ENCODE assay signal across 11 cellular contexts in the genomic region with DNA sequence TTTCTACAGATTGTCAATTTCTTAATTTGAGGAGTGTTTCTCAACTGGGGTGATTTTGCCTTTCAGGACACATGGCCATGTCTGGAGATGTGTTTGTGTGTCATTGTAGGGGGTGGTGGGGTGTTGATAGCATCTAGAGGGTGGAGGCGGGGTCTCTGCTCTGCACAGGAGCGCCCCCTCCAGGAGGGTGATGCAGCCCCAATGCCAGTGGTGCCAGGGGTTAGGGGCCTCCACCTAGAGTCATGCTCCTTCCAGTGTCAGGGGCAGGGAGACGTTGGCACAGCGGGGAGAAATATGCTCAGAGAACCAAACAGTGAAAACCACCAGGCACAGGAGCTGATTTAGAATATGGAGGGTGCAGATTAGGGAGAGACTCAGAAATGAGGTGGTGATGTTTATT. TPM values are rescaled to one million over a fixed set of nuclear protein-coding genes. Genes with fewer than 3 reads are reported as not detected.
DNase-seq lines count a peak whose midpoint lies in the region; ATAC-seq, FAIRE-seq and TF ChIP-seq lines count a peak whose summit lies in the region.
"Not testable (repeated sequence)": the region's sequence is repeated elsewhere in the genome, so short reads cannot be mapped to it uniquely, and the experiment has no call there.
"Had no signal": no experiment of that assay in that cellular context is flagged by ENCODE, and none has a peak within 500 bp of the region (broad histone marks: within the 10 kb centered on the region; RNA-seq: fewer than 3 reads in every experiment).

No MANE protein-coding gene starts in this region.

- not testable (repeated sequence) for H3K27me3 Mint-ChIP-seq in T-helper 17 cell; neural progenitor cell (ENCODE audit: insufficient read depth, low read depth)

- H2BK120ac ChIP-seq in H1 (replicated peaks; ENCODE audit: low read depth, low read length) = not testable (repeated sequence)

- 0 out of 2 replicates have a peak, but pooled peaks have one; percentile 22 for TF ChIP-seq CTCF in A673 (conservative IDR thresholded peaks at IDR 0.05; ENCODE audit: low read depth, low read length)
- peak in 2 of 3 experiments; percentile 8 to 22; a peak in 2 of 6 replicates for TF ChIP-seq CTCF in HCT116 (IDR thresholded peaks at IDR 0.05 in 2 of 3, conservative IDR thresholded peaks at IDR 0.05 in 1 of 3; ENCODE audit: borderline replicate concordance in 1 of 3, insufficient read depth in 1 of 3, low read depth in 2 of 3, low read length in 2 of 3)
- TF ChIP-seq CTCF in OCI-LY7 (conservative IDR thresholded peaks at IDR 0.05; ENCODE audit: low read length) = peak; percentile 41; the same call in 1 of the 2 replicates
- TF ChIP-seq CTCF in H1 (IDR thresholded peaks at IDR 0.05; ENCODE audit: control extremely low read depth in 1 of 3, insufficient read depth in 1 of 3, low read depth in 1 of 3, low read length in 3 of 3) = peak; percentile 24 to 46 (median 28); a peak in 3 of 4 replicates
- TF ChIP-seq CTCF in neural progenitor cell (IDR thresholded peaks at IDR 0.05) = peak; percentile 31

- H3K4ac ChIP-seq in H1 (replicated peaks; ENCODE audit: insufficient read length, low read depth, low read length) = not testable (repeated sequence)

- not testable (repeated sequence) for FAIRE-seq in H1 (lab: Jason Lieb, UNC)

- H4K20me1 ChIP-seq in GM23248 (ENCODE audit: insufficient read depth); HCT116 (ENCODE audit: insufficient read depth); OCI-LY7 (ENCODE audit: insufficient read depth, low read length); H1 (replicated peaks in 1 of 2; ENCODE audit: control insufficient read depth in 1 of 2, insufficient read depth in 2 of 2, low read length in 2 of 2); neural progenitor cell (ENCODE audit: low read depth): not testable (repeated sequence)

- RAD21 ChIA-PET in HCT116 (lab: Charles Lee; ENCODE audit: low non-redundant PET in 1 of 2, low total read pairs in 2 of 2, uncharacterized antibody in 2 of 2, unreplicated experiment in 2 of 2) = not testable (repeated sequence)

- TF ChIP-seq EP300 in H1 (IDR thresholded peaks at IDR 0.05; ENCODE audit: borderline replicate concordance in 1 of 2, low read depth in 2 of 2, low read length in 2 of 2) = not testable (repeated sequence)

- not testable (repeated sequence) for H3K36me3 Mint-ChIP-seq in T-helper 17 cell (ENCODE audit: low read depth); neural progenitor cell

- not testable (repeated sequence) for H3K4me1 Mint-ChIP-seq in T-helper 17 cell, neural progenitor cell

- not testable (repeated sequence) for TF ChIP-seq RAD21 in HCT116 (IDR thresholded peaks at IDR 0.05; ENCODE audit: low read depth)
- TF ChIP-seq RAD21 in H1 (IDR thresholded peaks at IDR 0.05 in 1 of 2, conservative IDR thresholded peaks at IDR 0.05 in 1 of 2; ENCODE audit: low read depth in 2 of 2, low read length in 2 of 2) = peak; percentile 21 to 23; a peak in 2 of 4 replicates

- H3K36me3 ChIP-seq in A673 (ENCODE audit: insufficient read depth, low read length, poor library complexity, severe bottlenecking); GM23248 (ENCODE audit: low read depth); HCT116 (ENCODE audit: control insufficient read depth in 1 of 2, insufficient read depth in 2 of 2, low read length in 2 of 2); OCI-LY7 (ENCODE audit: insufficient read depth, low read length); H1 (ENCODE audit: control insufficient read depth in 2 of 4, insufficient read depth in 4 of 4, low read length in 3 of 4); neural progenitor cell: not testable (repeated sequence)

- not testable (repeated sequence) for H4K91ac ChIP-seq in H1 (replicated peaks; ENCODE audit: insufficient read length, low read length)

- not testable (repeated sequence) for H3K27me3 ChIP-seq in A673 (replicated peaks; ENCODE audit: insufficient read depth, low read depth, low read length, poor library complexity); GM23248 (replicated peaks; ENCODE audit: insufficient read depth); HCT116 (ENCODE audit: insufficient read depth, low read length); H1 (replicated peaks in 1 of 4; ENCODE audit: control insufficient read depth in 3 of 4, extremely low read depth in 1 of 4, insufficient read depth in 3 of 4, low read length in 3 of 4); neural progenitor cell

- H2BK5ac ChIP-seq in H1 (ENCODE audit: low read depth, low read length) = not testable (repeated sequence)

- H4K8ac ChIP-seq in H1 (ENCODE audit: extremely low read depth, insufficient read depth, low read length) = not testable (repeated sequence)

- POLR2A ChIA-PET in A673 (lab: Charles Lee; ENCODE audit: low non-redundant PET); HCT116 (lab: Charles Lee); OCI-LY7 (lab: Charles Lee); H1 (lab: Charles Lee; ENCODE audit: partially characterized antibody): not testable (repeated sequence)

- H3K23me2 ChIP-seq in H1 (ENCODE audit: low read depth, low read length) = not testable (repeated sequence)

- not testable (repeated sequence) for H2BK15ac ChIP-seq in H1 (ENCODE audit: low read length)

- H4K5ac ChIP-seq in H1 (ENCODE audit: insufficient read length, low read depth, low read length) = not testable (repeated sequence)

- peak overlapping the region; percentile 27 for H3K27ac Mint-ChIP-seq in T-helper 17 cell
- not testable (repeated sequence) for H3K27ac Mint-ChIP-seq in neural progenitor cell

- not testable (repeated sequence) for H3K79me1 ChIP-seq in H1 (ENCODE audit: low read depth, low read length)

- H3K4me3 ChIP-seq in A673 (ENCODE audit: low read depth, low read length, poor library complexity, severe bottlenecking); GM23248; HCT116 (replicated peaks in 1 of 2; ENCODE audit: low read depth in 1 of 2, low read length in 2 of 2); OCI-LY7 (ENCODE audit: low read depth, low read length, poor library complexity, severe bottlenecking); H1 (ENCODE audit: extremely low read depth in 1 of 4, insufficient read depth in 2 of 4, low read depth in 3 of 4, low read length in 4 of 4); neural progenitor cell: not testable (repeated sequence)

- not testable (repeated sequence) for ATAC-seq in HCT116, T-helper 17 cell

- TF ChIP-seq POLR2A in HCT116 (IDR thresholded peaks at IDR 0.05; ENCODE audit: borderline replicate concordance, extremely low read depth, insufficient read depth, insufficient read length); H1 (IDR thresholded peaks at IDR 0.05; ENCODE audit: control extremely low read depth in 1 of 2, low read depth in 2 of 2, low read length in 2 of 2): not testable (repeated sequence)

- not testable (repeated sequence) for H3K4me1 ChIP-seq in A673 (ENCODE audit: insufficient read depth, low read length, poor library complexity, severe bottlenecking); GM23248 (ENCODE audit: insufficient read depth); HCT116 (ENCODE audit: control insufficient read depth in 1 of 2, insufficient read depth in 2 of 2, low read length in 2 of 2); OCI-LY7 (ENCODE audit: insufficient read depth, low read length, poor library complexity, severe bottlenecking); H1 (replicated peaks in 1 of 4; ENCODE audit: control insufficient read depth in 3 of 4, insufficient read depth in 4 of 4, low read length in 3 of 4); neural progenitor cell

- not testable (repeated sequence) for H3K14ac ChIP-seq in H1 (ENCODE audit: insufficient read length)

- in situ Hi-C loops in GM23248 (cut with MboI) = not testable (repeated sequence)

- H2BK12ac ChIP-seq in H1 (ENCODE audit: low read depth, low read length) = not testable (repeated sequence)

- CTCF ChIA-PET in A673 (lab: Charles Lee); HCT116 (lab: Charles Lee); OCI-LY7 (lab: Charles Lee; ENCODE audit: unreplicated experiment): not testable (repeated sequence)
- CTCF ChIA-PET in H1 (lab: Charles Lee; ENCODE audit: partially characterized antibody) = interaction anchor here (0.7 to 3.9 kb wide), 9 partner anchors 13 to 91 kb away, joined by 3 to 18 read pairs (median 3); no protein-coding TSS in a partner anchor

- not testable (repeated sequence) for H2BK20ac ChIP-seq in H1 (ENCODE audit: low read length)

- H3K79me2 ChIP-seq in GM23248 (ENCODE audit: insufficient read depth); HCT116 (ENCODE audit: insufficient read depth, low read length); OCI-LY7 (ENCODE audit: insufficient read depth, low read depth, low read length); H1 (ENCODE audit: control insufficient read depth in 1 of 2, insufficient read depth in 2 of 2, low read length in 2 of 2); neural progenitor cell (ENCODE audit: low read depth): not testable (repeated sequence)

- H3K4me3 Mint-ChIP-seq in T-helper 17 cell, neural progenitor cell: not testable (repeated sequence)

- H3K4me2 ChIP-seq in GM23248 (ENCODE audit: unreplicated experiment); HCT116 (ENCODE audit: low read length); OCI-LY7 (ENCODE audit: low read length); H1 (ENCODE audit: insufficient read depth in 1 of 2, low read depth in 2 of 2, low read length in 2 of 2); neural progenitor cell: not testable (repeated sequence)

- H3K27ac ChIP-seq in A673 (ENCODE audit: low read depth, low read length, poor library complexity, severe bottlenecking); GM23248; HCT116 (ENCODE audit: low read depth, low read length); OCI-LY7 (ENCODE audit: low read depth, low read length, poor library complexity, severe bottlenecking); H1 (ENCODE audit: low read depth, low read length); neural progenitor cell: not testable (repeated sequence)

- H2AK5ac ChIP-seq in H1 (ENCODE audit: low read depth, low read length) = not testable (repeated sequence)

- H3K9me3 ChIP-seq in A673 (ENCODE audit: low read depth, low read length, poor library complexity, severe bottlenecking); GM23248 (ENCODE audit: low read depth); HCT116 (ENCODE audit: control insufficient read depth in 1 of 2, insufficient read depth in 1 of 2, low read depth in 1 of 2, low read length in 2 of 2); OCI-LY7 (ENCODE audit: low read length); T-helper 17 cell (ENCODE audit: control insufficient read depth, low read length, poor library complexity, severe bottlenecking); H1 (ENCODE audit: insufficient read depth in 2 of 2, low read depth in 1 of 2, low read length in 1 of 2); neural progenitor cell (ENCODE audit: low read depth): not testable (repeated sequence)

- WGBS in GM23248 (ENCODE audit: low coverage in 1 of 2, low lambda C conversion rate in 2 of 2, missing lambda C conversion rate in 2 of 2), 2 experiments = 30 to 40% methylated on average over 2 to 4 of the region's 4 CpGs
- WGBS in H1 (ENCODE audit: extremely low coverage in 1 of 2, insufficient coverage in 1 of 2, insufficient read length in 1 of 2, insufficient replicate concordance in 2 of 2, low coverage in 1 of 2, low lambda C conversion rate in 2 of 2, missing lambda C conversion rate in 1 of 2), 2 experiments = 58% methylated on average over 4 of the region's 4 CpGs; no CpG with 5 or more reads in 1 of the 2 experiments

- H3K9me2 ChIP-seq in GM23248 (ENCODE audit: insufficient read depth); HCT116 (ENCODE audit: insufficient read depth); OCI-LY7 (ENCODE audit: insufficient read depth, low read length): not testable (repeated sequence)

- not testable (repeated sequence) for H3K9me3 Mint-ChIP-seq in neural progenitor cell

- DNase-seq in A673 (ENCODE audit: low spot score); HCT116 (ENCODE audit: low read depth, low spot score); OCI-LY7 (ENCODE audit: low spot score); T-helper 17 cell; H1 (ENCODE audit: low read depth in 1 of 2, low spot score in 2 of 2); neural progenitor cell (ENCODE audit: low spot score): not testable (repeated sequence)
- DNase-seq in GM23248 = peak; percentile 1

- intact Hi-C loops in A673 (cut with micrococcal nuclease; ENCODE audit: unreplicated experiment); HCT116 (cut with micrococcal nuclease); OCI-LY7 (cut with micrococcal nuclease; ENCODE audit: unreplicated experiment): not testable (repeated sequence)

- not testable (repeated sequence) for H3K23ac ChIP-seq in H1 (ENCODE audit: insufficient read length)

- H2AFZ ChIP-seq in GM23248; HCT116 (ENCODE audit: low read depth, low read length, poor library complexity, severe bottlenecking); OCI-LY7 (ENCODE audit: low read length); H1 (ENCODE audit: low read length); neural progenitor cell (replicated peaks): not testable (repeated sequence)

- not testable (repeated sequence) for H3F3A ChIP-seq in GM23248 (ENCODE audit: insufficient read depth); neural progenitor cell (ENCODE audit: low read depth)

- H3K9ac ChIP-seq in GM23248; HCT116 (ENCODE audit: low read length); H1 (replicated peaks in 1 of 4; ENCODE audit: extremely low read depth in 1 of 4, low read depth in 3 of 4, low read length in 3 of 4); neural progenitor cell: not testable (repeated sequence)

- H3K18ac ChIP-seq in H1 (ENCODE audit: extremely low read depth, low read length) = not testable (repeated sequence)

- not testable (repeated sequence) for BruUV-seq in A673 (replicated peaks; lab: Mats Ljungman, UMichigan); HCT116 (replicated peaks; lab: Mats Ljungman, UMichigan); OCI-LY7 (replicated peaks; lab: Mats Ljungman, UMichigan)

- H3K56ac ChIP-seq in H1 (replicated peaks; ENCODE audit: insufficient read length, low read depth, low read length) = not testable (repeated sequence)

RNA-seq across cellular contexts. Expression of gene EDDM13, which starts 26.8 kb away (rescaled TPM):
- total RNA-seq in A673 (2021) (not detected in 2 replicates), HCT116 (2021; ENCODE audit: unreplicated experiment) (not detected), OCI-LY7 (2022) (not detected in 2 replicates), T-helper 17 cell (not detected), neural progenitor cell (ENCODE audit: low replicate concordance) (not detected in 2 replicates)
- total RNA-seq in GM23248 (2014; rRNA removed; shearing (Covaris generic)) = not detected in 2 replicates
- polyA plus RNA-seq in GM23248 (2016; fragmentation: Nextera tagmentation; extraction: Ambion mirVana) (not detected in 2 replicates), H1 (2011; rRNA removed) (not detected in 2 replicates)
- polyA plus RNA-seq in HCT116 (2012) = not detected in 2 replicates
- total RNA-seq in OCI-LY7 (2014; rRNA removed; shearing (Covaris generic)) = not detected in 2 replicates
- total RNA-seq in H1 (2021; fragmentation: NEBNext Ultra II Directional; extraction: Animal tissue kit (Norgen Biotek cat#: 25700)) = not detected in 2 replicates
- not detected for polyA plus RNA-seq in H1 (2011; cell fraction: cytosol; rRNA removed)
- not detected for polyA plus RNA-seq in H1 (2011; cell fraction: nucleus; rRNA removed)
- not detected in 4 replicates for polyA plus RNA-seq in H1 (2012, experiment 1 of 2)
- not detected for polyA plus RNA-seq in H1 (2012, experiment 2 of 2)
- polyA plus RNA-seq in H1 (2013, experiment 1 of 2) = not detected
- polyA plus RNA-seq in H1 (2013, experiment 2 of 2) = not detected
- polyA minus RNA-seq in H1 (2011; rRNA and poly(A)+ RNA removed) = not detected in 2 replicates
- polyA minus RNA-seq in H1 (2011; cell fraction: cytosol; rRNA and poly(A)+ RNA removed) = not detected
- polyA minus RNA-seq in H1 (2011; cell fraction: nucleus; rRNA and poly(A)+ RNA removed) = not detected
- total RNA-seq: Calu3; CD4-positive, alpha-beta memory T cell; Daoy; G401 had no signal

RNA-seq across cellular contexts. Expression of gene ZSCAN5C, which starts 43.7 kb away (rescaled TPM):
- total RNA-seq in A673 (2021) (not detected in 2 replicates), HCT116 (2021; ENCODE audit: unreplicated experiment) (not detected), OCI-LY7 (2022) (not detected in 2 replicates), T-helper 17 cell (not detected), neural progenitor cell (ENCODE audit: low replicate concordance) (not detected in 2 replicates)
- not detected in 2 replicates for total RNA-seq in GM23248 (2014; rRNA removed; shearing (Covaris generic))
- polyA plus RNA-seq in GM23248 (2016; fragmentation: Nextera tagmentation; extraction: Ambion mirVana) (not detected in 2 replicates), H1 (2011; rRNA removed) (not detected in 2 replicates)
- not detected in 2 replicates for polyA plus RNA-seq in HCT116 (2012)
- not detected in 2 replicates for total RNA-seq in OCI-LY7 (2014; rRNA removed; shearing (Covaris generic))
- not detected in 2 replicates for total RNA-seq in H1 (2021; fragmentation: NEBNext Ultra II Directional; extraction: Animal tissue kit (Norgen Biotek cat#: 25700))
- polyA plus RNA-seq in H1 (2011; cell fraction: cytosol; rRNA removed) = not detected
- polyA plus RNA-seq in H1 (2011; cell fraction: nucleus; rRNA removed) = not detected
- not detected in 4 replicates for polyA plus RNA-seq in H1 (2012, experiment 1 of 2)
- not detected for polyA plus RNA-seq in H1 (2012, experiment 2 of 2)
- not detected for polyA plus RNA-seq in H1 (2013, experiment 1 of 2)
- polyA plus RNA-seq in H1 (2013, experiment 2 of 2) = not detected
- not detected in 2 replicates for polyA minus RNA-seq in H1 (2011; rRNA and poly(A)+ RNA removed)
- polyA minus RNA-seq in H1 (2011; cell fraction: cytosol; rRNA and poly(A)+ RNA removed) = not detected
- polyA minus RNA-seq in H1 (2011; cell fraction: nucleus; rRNA and poly(A)+ RNA removed) = not detected
- total RNA-seq: Calu3; CD4-positive, alpha-beta memory T cell; Daoy; G401 had no signal
- polyA plus RNA-seq: CD4-positive, alpha-beta memory T cell had no signal

RNA-seq across cellular contexts. Expression of gene ZSCAN5B, which starts 48.2 kb away (rescaled TPM):
- not detected in 2 replicates for total RNA-seq in A673 (2021)
- not detected in 2 replicates for total RNA-seq in GM23248 (2014; rRNA removed; shearing (Covaris generic))
- polyA plus RNA-seq in GM23248 (2016; fragmentation: Nextera tagmentation; extraction: Ambion mirVana) = not detected in 2 replicates
- not detected for total RNA-seq in HCT116 (2021; ENCODE audit: unreplicated experiment)
- not detected in 2 replicates for polyA plus RNA-seq in HCT116 (2012)
- total RNA-seq in OCI-LY7 (2014; rRNA removed; shearing (Covaris generic)) = not detected in 2 replicates
- total RNA-seq in OCI-LY7 (2022) = not detected in 2 replicates
- total RNA-seq in T-helper 17 cell = not detected
- total RNA-seq in H1 (2021; fragmentation: NEBNext Ultra II Directional; extraction: Animal tissue kit (Norgen Biotek cat#: 25700)) = not detected in 2 replicates
- polyA plus RNA-seq in H1 (2011; rRNA removed) = 0.03 TPM in 1 of 2 replicates, not detected in the other
- not detected for polyA plus RNA-seq in H1 (2011; cell fraction: cytosol; rRNA removed)
- not detected for polyA plus RNA-seq in H1 (2011; cell fraction: nucleus; rRNA removed)
- polyA plus RNA-seq in H1 (2012, experiment 1 of 2) = not detected in 4 replicates
- polyA plus RNA-seq in H1 (2012, experiment 2 of 2) = not detected
- polyA plus RNA-seq in H1 (2013, experiment 1 of 2) = not detected
- polyA plus RNA-seq in H1 (2013, experiment 2 of 2) = 0.06 TPM
- not detected in 2 replicates for polyA minus RNA-seq in H1 (2011; rRNA and poly(A)+ RNA removed)
- polyA minus RNA-seq in H1 (2011; cell fraction: cytosol; rRNA and poly(A)+ RNA removed) = not detected
- polyA minus RNA-seq in H1 (2011; cell fraction: nucleus; rRNA and poly(A)+ RNA removed) = not detected
- total RNA-seq in neural progenitor cell (ENCODE audit: low replicate concordance) = not detected in 2 replicates
- total RNA-seq: Calu3; CD4-positive, alpha-beta memory T cell; Daoy; G401 had no signal
- polyA plus RNA-seq: CD4-positive, alpha-beta memory T cell had no signal
